In the genomic region with DNA sequence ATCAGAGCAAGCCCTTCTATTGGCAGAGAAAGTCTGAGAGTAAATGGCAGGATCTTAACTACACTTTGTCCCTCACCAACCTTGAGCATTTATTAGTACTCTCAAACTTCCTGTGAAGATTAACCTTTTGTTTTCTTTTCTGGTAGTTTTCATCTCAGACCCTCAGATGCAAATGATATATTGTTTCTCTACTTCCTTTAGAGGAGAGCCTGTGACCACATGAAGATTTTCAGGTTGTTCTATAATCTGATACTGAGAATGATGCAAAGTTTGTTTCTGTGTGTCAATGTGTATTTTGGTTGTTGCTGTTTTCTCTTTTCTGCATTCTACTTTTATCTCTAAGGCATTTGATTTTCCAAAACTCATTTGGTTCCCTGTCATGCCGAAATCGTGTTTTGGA, we compare ENCODE assay signal across 17 cellular contexts.
A peak's percentile ranks its signal among the peaks of the same experiment; 100 is the strongest.
DNase-seq lines count a peak whose midpoint lies in the region; ATAC-seq and TF ChIP-seq lines count a peak whose summit lies in the region.
"Had no signal": no experiment of that assay in that cellular context is flagged by ENCODE, and none has a peak within 500 bp of the region (broad histone marks: within the 10 kb centered on the region; RNA-seq: fewer than 3 reads in every experiment).

No MANE protein-coding gene starts in this region.

- H3K4me3 ChIP-seq in Karpas-422 (ENCODE audit: low read length) (no peak overlapping the region), right atrium auricular region (no peak overlapping the region)
- H3K4me3 ChIP-seq: ovary had no signal

- no peaks in the 10 kb centered on the region for H3K9me2 ChIP-seq in Karpas-422 (replicated peaks; ENCODE audit: insufficient read depth, low read length)

- no peaks in the 10 kb centered on the region; the same call in 1 of the 2 replicates for H3K9me3 ChIP-seq in Karpas-422 (ENCODE audit: low read length)
- no peaks in the 10 kb centered on the region for H3K9me3 ChIP-seq in CD4-positive, alpha-beta T cell (ENCODE audit: control insufficient read depth, low read length)
- no peaks in the 10 kb centered on the region for H3K9me3 ChIP-seq in right atrium auricular region
- H3K9me3 ChIP-seq: ovary had no signal

- POLR2A ChIA-PET in CD4-positive, alpha-beta T cell (lab: Charles Lee), result no interaction called here

- H2AFZ ChIP-seq in Karpas-422 (ENCODE audit: low read length), result no peak overlapping the region

- intact Hi-C loops in CD4-positive, alpha-beta T cell (cut with DNase I, micrococcal nuclease), result no loop called here

- H3K9ac ChIP-seq in Karpas-422 (ENCODE audit: low read length), result no peak overlapping the region

- no peaks in the 10 kb centered on the region for H4K20me1 ChIP-seq in Karpas-422 (ENCODE audit: insufficient read depth, low read depth, low read length)

- peak; percentile 77 for ATAC-seq in GM18520 (IDR thresholded peaks at IDR 0.05; ENCODE audit: unreplicated experiment)
- ATAC-seq in GM19463 (IDR thresholded peaks at IDR 0.05; ENCODE audit: unreplicated experiment), result peak; percentile 51
- ATAC-seq in HG02885 (IDR thresholded peaks at IDR 0.05; ENCODE audit: poor library complexity, unreplicated experiment), result peak; percentile 85
- ATAC-seq in HG03565 (IDR thresholded peaks at IDR 0.05; ENCODE audit: unreplicated experiment), result peak; percentile 67
- no peak for ATAC-seq in CD4-positive, alpha-beta T cell (ENCODE audit: poor library complexity)
- ATAC-seq: activated T-cell treated with anti-CD3 and anti-CD28 coated beads, Interleukin-2, amount 50 U/mL, for 4 hours had no signal

- H3K27ac ChIP-seq in Karpas-422 (ENCODE audit: low read length), result no peak overlapping the region
- H3K27ac ChIP-seq in CD4-positive, alpha-beta T cell (ENCODE audit: low read depth, low read length), result no peak overlapping the region
- H3K27ac ChIP-seq in right atrium auricular region, result no peak overlapping the region
- H3K27ac ChIP-seq: ovary had no signal

- no peaks in the 10 kb centered on the region for H3K9me3 Mint-ChIP-seq in CD4-positive, alpha-beta T cell
- H3K9me3 Mint-ChIP-seq: activated T-cell treated with anti-CD3 and anti-CD28 coated beads, Interleukin-2, amount 50 U/mL, for 4 hours; brain had no signal

- DNase-seq in stimulated activated CD4-positive, alpha-beta T cell treated with anti-CD3 and anti-CD28 coated beads, Interleukin-4, amount 100 ng/mL, for 1 hour, result no peak
- no peak for DNase-seq in Karpas-422
- no peak for DNase-seq in CD4-positive, alpha-beta T cell
- no peak for DNase-seq in right atrium auricular region (ENCODE audit: low spot score)
- DNase-seq: activated CD4-positive, alpha-beta T cell treated with anti-CD3 and anti-CD28 coated beads, Interleukin-2, amount 50 U/mL, for 4 hours; activated T-cell treated with anti-CD3 and anti-CD28 coated beads, Interleukin-2, amount 50 U/mL, for 4 hours; dermis blood vessel endothelial cell; NCI-H2107; NCI-H82; ovary; stimulated activated CD4-positive, alpha-beta T cell treated with anti-CD3 and anti-CD28 coated beads, Interleukin-2, amount 100 ng/mL, for 48 hours had no signal

- H3K36me3 ChIP-seq in Karpas-422 (ENCODE audit: insufficient read depth, low read length), result no peaks in the 10 kb centered on the region
- H3K36me3 ChIP-seq in right atrium auricular region, result no peaks in the 10 kb centered on the region
- H3K36me3 ChIP-seq: ovary had no signal

- no peak overlapping the region for H3K4me2 ChIP-seq in Karpas-422 (ENCODE audit: low read depth, low read length, poor library complexity, severe bottlenecking)

- H3K27me3 Mint-ChIP-seq in CD4-positive, alpha-beta T cell, result no peaks in the 10 kb centered on the region
- H3K27me3 Mint-ChIP-seq: activated naive CD8-positive, alpha-beta T cell; brain had no signal

- H3K79me2 ChIP-seq in Karpas-422 (ENCODE audit: low read length), result no peaks in the 10 kb centered on the region

- CTCF ChIA-PET in CD4-positive, alpha-beta T cell (lab: Charles Lee), result no interaction called here

- no peaks in the 10 kb centered on the region for H3K36me3 Mint-ChIP-seq in CD4-positive, alpha-beta T cell (ENCODE audit: low read depth)
- H3K36me3 Mint-ChIP-seq: activated naive CD8-positive, alpha-beta T cell; brain had no signal

- no peak overlapping the region for H3K27ac Mint-ChIP-seq in CD4-positive, alpha-beta T cell
- H3K27ac Mint-ChIP-seq: activated naive CD8-positive, alpha-beta T cell; brain had no signal

- no peaks in the 10 kb centered on the region for H3K27me3 ChIP-seq in Karpas-422 (ENCODE audit: low read length)
- no peaks in the 10 kb centered on the region for H3K27me3 ChIP-seq in CD4-positive, alpha-beta T cell (ENCODE audit: control insufficient read depth, insufficient read depth, low read length)
- no peaks in the 10 kb centered on the region for H3K27me3 ChIP-seq in right atrium auricular region
- H3K27me3 ChIP-seq: ovary had no signal

- no peak overlapping the region for H3K4me3 Mint-ChIP-seq in CD4-positive, alpha-beta T cell
- H3K4me3 Mint-ChIP-seq: activated naive CD8-positive, alpha-beta T cell; activated T-cell treated with anti-CD3 and anti-CD28 coated beads, Interleukin-2, amount 50 U/mL, for 4 hours; brain had no signal

- TF ChIP-seq CTCF in CD4-positive, alpha-beta T cell (IDR thresholded peaks at IDR 0.05), result no peak
- TF ChIP-seq CTCF in right atrium auricular region (IDR thresholded peaks at IDR 0.05), result no peak

- no peaks in the 10 kb centered on the region for H3K4me1 Mint-ChIP-seq in CD4-positive, alpha-beta T cell (ENCODE audit: low read depth)
- H3K4me1 Mint-ChIP-seq: brain had no signal

- no peaks in the 10 kb centered on the region for H3K4me1 ChIP-seq in Karpas-422 (ENCODE audit: low read length)
- H3K4me1 ChIP-seq in right atrium auricular region, result no peaks in the 10 kb centered on the region
